15 cellular contexts compared by ENCODE assay signal in the genomic region with DNA sequence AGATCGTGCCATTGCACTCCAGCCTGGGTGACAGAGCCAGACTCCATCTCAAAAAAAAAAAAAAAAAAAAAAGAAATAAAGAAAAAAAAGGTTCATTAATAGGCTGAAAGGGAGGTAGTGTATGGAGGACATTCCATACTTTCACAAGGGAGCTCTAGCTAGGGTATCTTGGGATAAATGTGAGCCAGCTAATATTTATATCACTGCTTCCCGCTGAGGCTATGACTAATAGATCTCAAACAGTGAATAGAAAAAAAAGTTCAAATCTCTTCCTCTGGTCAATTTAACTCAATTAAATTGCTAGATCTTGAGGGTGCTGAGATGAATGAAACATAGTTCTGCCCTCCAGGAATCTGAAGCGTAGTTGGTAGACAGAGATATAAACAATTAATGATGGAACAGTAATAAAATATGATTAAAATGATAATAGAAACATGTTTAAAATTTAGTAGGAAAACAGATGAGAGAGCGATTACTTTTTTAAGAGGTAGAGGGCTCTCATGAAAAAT. TPM values are rescaled to one million over a fixed set of nuclear protein-coding genes. Genes with fewer than 3 reads are reported as not detected.
DNase-seq lines count a peak whose midpoint lies in the region; ATAC-seq and TF ChIP-seq lines count a peak whose summit lies in the region.
"Had no signal": no experiment of that assay in that cellular context is flagged by ENCODE, and none has a peak within 500 bp of the region (broad histone marks: within the 10 kb centered on the region; RNA-seq: fewer than 3 reads in every experiment).

No MANE protein-coding gene starts in this region.

- WGBS in aorta, 2 donors, result 62 to 76% methylated on average over 4 of the region's 4 CpGs

- H3K27me3 ChIP-seq in left ventricle myocardium inferior (ENCODE audit: low read depth), result no peaks in the 10 kb centered on the region
- no peaks in the 10 kb centered on the region for H3K27me3 ChIP-seq in aorta (ENCODE audit: control insufficient read depth in 1 of 2, insufficient read depth in 2 of 2, low read length in 1 of 2)

- peaks cover 22% of the 10 kb centered on the region for H3K4me1 ChIP-seq in left ventricle myocardium inferior
- H3K4me1 ChIP-seq in aorta (ENCODE audit: control insufficient read depth in 1 of 2, insufficient read depth in 2 of 2, low read length in 2 of 2), result no peaks in the 10 kb centered on the region

- H3K36me3 ChIP-seq in left ventricle myocardium inferior (no peaks in the 10 kb centered on the region), aorta (ENCODE audit: control insufficient read depth in 1 of 2, insufficient read depth in 2 of 2, low read length in 1 of 2) (peaks cover 0 to 2% of the 10 kb centered on the region in 2 donors)

- intact Hi-C loops in left ventricle myocardium inferior (cut with micrococcal nuclease), result no loop called here
- intact Hi-C loops in Right ventricle myocardium inferior (cut with DNase I), result no loop called here
- intact Hi-C loops in aorta (cut with DNase I), result no loop called here

- H3K27ac ChIP-seq in left ventricle myocardium inferior (replicated peaks) (peak overlapping the region; percentile 28), aorta (ENCODE audit: low read depth in 1 of 2, low read length in 2 of 2) (no peak overlapping the region)

- H3K4me3 ChIP-seq in left ventricle myocardium inferior, result no peak overlapping the region
- H3K4me3 ChIP-seq in astrocyte of the cerebellum (ENCODE audit: low read depth, low read length), result no peak overlapping the region
- H3K4me3 ChIP-seq in fibroblast of mammary gland (ENCODE audit: control insufficient read depth, low read depth, low read length), result no peak overlapping the region
- H3K4me3 ChIP-seq in aorta (ENCODE audit: low read length in 2 of 2), result no peak overlapping the region

- in situ Hi-C loops in astrocyte of the cerebellum (cut with HindIII; ENCODE audit: low sequenced_read_pairs), result no loop called here

- ATAC-seq in Right ventricle myocardium inferior, result no peak
- no peak for ATAC-seq in aorta (ENCODE audit: low FRiP score)

- TF ChIP-seq CTCF in left ventricle myocardium inferior (IDR thresholded peaks at IDR 0.05; ENCODE audit: borderline replicate concordance) (no peak), astrocyte of the cerebellum (IDR thresholded peaks at IDR 0.05; ENCODE audit: low read depth, low read length, missing control alignments) (no peak), fibroblast of mammary gland (conservative IDR thresholded peaks at IDR 0.05; ENCODE audit: control insufficient read depth, insufficient read depth, low read depth, low read length) (no peak)

- DNase-seq in left ventricle myocardium inferior (no peak), Right ventricle myocardium inferior (ENCODE audit: missing footprints) (no peak), astrocyte of the cerebellum (ENCODE audit: low read depth) (peak; percentile 33), fibroblast of mammary gland (ENCODE audit: low read depth) (peak; percentile 42), activated T-cell treated with anti-CD3 and anti-CD28 coated beads for 4 hours (no peak), aorta (no peak)
- no peak for DNase-seq in stimulated activated CD4-positive, alpha-beta T cell treated with anti-CD3 and anti-CD28 coated beads, Interleukin-4, amount 100 ng/mL, for 1 hour
- DNase-seq in activated CD4-positive, CD25-positive, alpha-beta regulatory T cell treated with anti-CD3 and anti-CD28 coated beads, Interleukin-2, amount 50 U/mL, for 72 hours, result no peak
- DNase-seq: C1 segment of cervical spinal cord, DMS 273 treated with DMSO at 0.1 percent for 48 hours, KG1, NCI-H1436 treated with DMSO at 0.1 percent for 48 hours, NCI-H2029 treated with DMSO at 0.1 percent for 48 hours, NCI-H510A treated with DMSO at 0.1 percent for 48 hours, NCI-H82 had no signal

- H3K9me3 ChIP-seq in left ventricle myocardium inferior (replicated peaks), result no peaks in the 10 kb centered on the region
- H3K9me3 ChIP-seq in aorta (ENCODE audit: control insufficient read depth, low read length), result no peaks in the 10 kb centered on the region

RNA-seq across cellular contexts. Expression of a gene that starts 55.7 kb away (rescaled TPM):
- total RNA-seq in left ventricle myocardium inferior (8.1 TPM), Right ventricle myocardium inferior (5.5 TPM), aorta (1 to 10 TPM; 2.1 to 5.5 TPM)
- polyA plus RNA-seq in aorta, result 1 to 10 TPM; 3.3 to 3.6 TPM

Comparison
In these comparisons a context has a peak if more than half of its experiments do, and no peak if none do; other contexts are left out.
1. DNase-seq: peak in astrocyte of the cerebellum (single experiment) and fibroblast of mammary gland (single experiment); none in left ventricle myocardium inferior (single experiment), Right ventricle myocardium inferior (single experiment), activated T-cell treated with anti-CD3 and anti-CD28 coated beads for 4 hours (single experiment), aorta (0 of 2), stimulated activated CD4-positive, alpha-beta T cell treated with anti-CD3 and anti-CD28 coated beads, Interleukin-4, amount 100 ng/mL, for 1 hour (single experiment) and activated CD4-positive, CD25-positive, alpha-beta regulatory T cell treated with anti-CD3 and anti-CD28 coated beads, Interleukin-2, amount 50 U/mL, for 72 hours (single experiment).